In the genomic region with DNA sequence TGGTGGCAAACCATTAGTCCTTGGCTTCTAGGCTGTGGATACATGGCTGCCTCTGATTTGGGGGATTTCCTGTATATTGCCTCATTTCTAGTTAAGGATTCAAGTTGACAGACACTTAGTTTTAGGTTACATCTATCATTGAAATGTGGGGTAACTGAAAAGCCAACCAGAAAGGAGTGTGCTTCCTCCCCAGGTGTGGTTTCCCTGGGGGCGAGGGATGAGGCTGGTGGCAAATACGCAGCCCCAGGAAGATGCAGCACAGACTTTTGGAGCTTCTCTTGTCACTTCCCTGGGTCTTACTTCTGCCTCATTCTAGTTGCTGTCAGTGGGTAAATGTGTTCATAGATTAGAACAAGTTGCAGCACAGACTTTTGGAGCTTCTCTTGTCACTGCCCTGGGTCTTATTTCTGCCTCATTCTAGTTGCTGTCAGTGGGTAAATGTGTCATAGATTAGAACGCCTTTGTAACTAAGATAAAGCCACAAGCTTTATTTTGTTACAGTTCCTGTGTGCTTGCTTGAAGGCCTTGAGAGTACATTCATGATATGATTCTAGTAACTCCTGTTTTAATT, we compare ENCODE assay signal across 1 cellular context.
TF ChIP-seq lines count a peak whose summit lies in the region.

No MANE protein-coding gene starts in this region.

TF ChIP-seq in K562, 482 proteins besides CTCF, POLR2A, EP300 and RAD21 (continued from another document and continues in another):
- TF ChIP-seq, protein P1, sequence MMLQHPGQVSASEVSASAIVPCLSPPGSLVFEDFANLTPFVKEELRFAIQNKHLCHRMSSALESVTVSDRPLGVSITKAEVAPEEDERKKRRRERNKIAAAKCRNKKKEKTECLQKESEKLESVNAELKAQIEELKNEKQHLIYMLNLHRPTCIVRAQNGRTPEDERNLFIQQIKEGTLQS (IDR thresholded peaks at IDR 0.05), result no peak
- TF ChIP-seq, protein P1 (CRISPR knock-in tag; conservative IDR thresholded peaks at IDR 0.05), result no peak
- no peak for TF ChIP-seq ZNF444 (CRISPR knock-in tag; IDR thresholded peaks at IDR 0.05)
- TF ChIP-seq RNF2 (IDR thresholded peaks at IDR 0.05), result no peak
- TF ChIP-seq CBFA2T3 (IDR thresholded peaks at IDR 0.05), result peak; percentile 88
- no peak for TF ChIP-seq TCF7 (IDR thresholded peaks at IDR 0.05; ENCODE audit: borderline replicate concordance)
- TF ChIP-seq STAT5A (IDR thresholded peaks at IDR 0.05; ENCODE audit: borderline replicate concordance, low read length), result peak; percentile 55
- no peak for TF ChIP-seq TOE1 (IDR thresholded peaks at IDR 0.05; ENCODE audit: borderline replicate concordance)
- TF ChIP-seq TOE1 (CRISPR knock-in tag; IDR thresholded peaks at IDR 0.05; ENCODE audit: borderline replicate concordance, low read depth), result no peak
- TF ChIP-seq DPF2 (IDR thresholded peaks at IDR 0.05), result peak; percentile 81
- no peak for TF ChIP-seq SIN3A (IDR thresholded peaks at IDR 0.05; ENCODE audit: borderline replicate concordance in 2 of 2, control insufficient read depth in 1 of 2, low read depth in 2 of 2, low read length in 2 of 2)
- TF ChIP-seq, protein P2, sequence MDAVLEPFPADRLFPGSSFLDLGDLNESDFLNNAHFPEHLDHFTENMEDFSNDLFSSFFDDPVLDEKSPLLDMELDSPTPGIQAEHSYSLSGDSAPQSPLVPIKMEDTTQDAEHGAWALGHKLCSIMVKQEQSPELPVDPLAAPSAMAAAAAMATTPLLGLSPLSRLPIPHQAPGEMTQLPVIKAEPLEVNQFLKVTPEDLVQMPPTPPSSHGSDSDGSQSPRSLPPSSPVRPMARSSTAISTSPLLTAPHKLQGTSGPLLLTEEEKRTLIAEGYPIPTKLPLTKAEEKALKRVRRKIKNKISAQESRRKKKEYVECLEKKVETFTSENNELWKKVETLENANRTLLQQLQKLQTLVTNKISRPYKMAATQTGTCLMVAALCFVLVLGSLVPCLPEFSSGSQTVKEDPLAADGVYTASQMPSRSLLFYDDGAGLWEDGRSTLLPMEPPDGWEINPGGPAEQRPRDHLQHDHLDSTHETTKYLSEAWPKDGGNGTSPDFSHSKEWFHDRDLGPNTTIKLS (IDR thresholded peaks at IDR 0.05; ENCODE audit: borderline replicate concordance, low read depth), result no peak
- TF ChIP-seq TEAD4 (IDR thresholded peaks at IDR 0.05; ENCODE audit: low read length), result peak; percentile 87
- no peak for TF ChIP-seq TEAD4 (CRISPR knock-in tag; IDR thresholded peaks at IDR 0.05; ENCODE audit: borderline replicate concordance)
- TF ChIP-seq, protein P3, sequence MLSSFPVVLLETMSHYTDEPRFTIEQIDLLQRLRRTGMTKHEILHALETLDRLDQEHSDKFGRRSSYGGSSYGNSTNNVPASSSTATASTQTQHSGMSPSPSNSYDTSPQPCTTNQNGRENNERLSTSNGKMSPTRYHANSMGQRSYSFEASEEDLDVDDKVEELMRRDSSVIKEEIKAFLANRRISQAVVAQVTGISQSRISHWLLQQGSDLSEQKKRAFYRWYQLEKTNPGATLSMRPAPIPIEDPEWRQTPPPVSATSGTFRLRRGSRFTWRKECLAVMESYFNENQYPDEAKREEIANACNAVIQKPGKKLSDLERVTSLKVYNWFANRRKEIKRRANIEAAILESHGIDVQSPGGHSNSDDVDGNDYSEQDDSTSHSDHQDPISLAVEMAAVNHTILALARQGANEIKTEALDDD (IDR thresholded peaks at IDR 0.05), result peak; percentile 83; the same call in 1 of the 2 replicates
- peak; percentile 26; the same call in 1 of the 2 replicates for TF ChIP-seq SMARCC2 (IDR thresholded peaks at IDR 0.05; ENCODE audit: low read depth)
- TF ChIP-seq JUND (IDR thresholded peaks at IDR 0.05; ENCODE audit: borderline replicate concordance, low read depth, low read length), result peak; percentile 60
- no peak; the same call in 2 of the 3 replicates for TF ChIP-seq JUND (tag; IDR thresholded peaks at IDR 0.05; ENCODE audit: borderline replicate concordance, low read depth, low read length)
- TF ChIP-seq, protein P4, sequence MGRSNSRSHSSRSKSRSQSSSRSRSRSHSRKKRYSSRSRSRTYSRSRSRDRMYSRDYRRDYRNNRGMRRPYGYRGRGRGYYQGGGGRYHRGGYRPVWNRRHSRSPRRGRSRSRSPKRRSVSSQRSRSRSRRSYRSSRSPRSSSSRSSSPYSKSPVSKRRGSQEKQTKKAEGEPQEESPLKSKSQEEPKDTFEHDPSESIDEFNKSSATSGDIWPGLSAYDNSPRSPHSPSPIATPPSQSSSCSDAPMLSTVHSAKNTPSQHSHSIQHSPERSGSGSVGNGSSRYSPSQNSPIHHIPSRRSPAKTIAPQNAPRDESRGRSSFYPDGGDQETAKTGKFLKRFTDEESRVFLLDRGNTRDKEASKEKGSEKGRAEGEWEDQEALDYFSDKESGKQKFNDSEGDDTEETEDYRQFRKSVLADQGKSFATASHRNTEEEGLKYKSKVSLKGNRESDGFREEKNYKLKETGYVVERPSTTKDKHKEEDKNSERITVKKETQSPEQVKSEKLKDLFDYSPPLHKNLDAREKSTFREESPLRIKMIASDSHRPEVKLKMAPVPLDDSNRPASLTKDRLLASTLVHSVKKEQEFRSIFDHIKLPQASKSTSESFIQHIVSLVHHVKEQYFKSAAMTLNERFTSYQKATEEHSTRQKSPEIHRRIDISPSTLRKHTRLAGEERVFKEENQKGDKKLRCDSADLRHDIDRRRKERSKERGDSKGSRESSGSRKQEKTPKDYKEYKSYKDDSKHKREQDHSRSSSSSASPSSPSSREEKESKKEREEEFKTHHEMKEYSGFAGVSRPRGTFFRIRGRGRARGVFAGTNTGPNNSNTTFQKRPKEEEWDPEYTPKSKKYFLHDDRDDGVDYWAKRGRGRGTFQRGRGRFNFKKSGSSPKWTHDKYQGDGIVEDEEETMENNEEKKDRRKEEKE (IDR thresholded peaks at IDR 0.05; ENCODE audit: borderline replicate concordance in 1 of 2, control insufficient read depth in 1 of 2, low read depth in 2 of 2, low read length in 1 of 2), result no peak
- no peak for TF ChIP-seq FIP1L1 (IDR thresholded peaks at IDR 0.05; ENCODE audit: low read depth, low read length, poor library complexity, severe bottlenecking)
- peak; percentile 82 for TF ChIP-seq ARID1B (IDR thresholded peaks at IDR 0.05)
- TF ChIP-seq HSF4 (CRISPR knock-in tag; IDR thresholded peaks at IDR 0.05; ENCODE audit: borderline replicate concordance), result no peak
- TF ChIP-seq ZNF384 (IDR thresholded peaks at IDR 0.05; ENCODE audit: low read depth, low read length), result no peak
- TF ChIP-seq TAL1 (IDR thresholded peaks at IDR 0.05), result peak; percentile 80
- no peak for TF ChIP-seq MXI1 (IDR thresholded peaks at IDR 0.05; ENCODE audit: low read depth, low read length)
- TF ChIP-seq TCF3 (CRISPR knock-in tag; IDR thresholded peaks at IDR 0.05), result peak; percentile 84
- no peak for TF ChIP-seq ZNF668 (CRISPR knock-in tag; IDR thresholded peaks at IDR 0.05)
- peak; percentile 78 for TF ChIP-seq GATA2 (CRISPR knock-in tag; IDR thresholded peaks at IDR 0.05)
- TF ChIP-seq, protein P5, sequence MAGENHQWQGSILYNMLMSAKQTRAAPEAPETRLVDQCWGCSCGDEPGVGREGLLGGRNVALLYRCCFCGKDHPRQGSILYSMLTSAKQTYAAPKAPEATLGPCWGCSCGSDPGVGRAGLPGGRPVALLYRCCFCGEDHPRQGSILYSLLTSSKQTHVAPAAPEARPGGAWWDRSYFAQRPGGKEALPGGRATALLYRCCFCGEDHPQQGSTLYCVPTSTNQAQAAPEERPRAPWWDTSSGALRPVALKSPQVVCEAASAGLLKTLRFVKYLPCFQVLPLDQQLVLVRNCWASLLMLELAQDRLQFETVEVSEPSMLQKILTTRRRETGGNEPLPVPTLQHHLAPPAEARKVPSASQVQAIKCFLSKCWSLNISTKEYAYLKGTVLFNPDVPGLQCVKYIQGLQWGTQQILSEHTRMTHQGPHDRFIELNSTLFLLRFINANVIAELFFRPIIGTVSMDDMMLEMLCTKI (IDR thresholded peaks at IDR 0.05; ENCODE audit: partially characterized antibody), result no peak
- TF ChIP-seq, protein P6, sequence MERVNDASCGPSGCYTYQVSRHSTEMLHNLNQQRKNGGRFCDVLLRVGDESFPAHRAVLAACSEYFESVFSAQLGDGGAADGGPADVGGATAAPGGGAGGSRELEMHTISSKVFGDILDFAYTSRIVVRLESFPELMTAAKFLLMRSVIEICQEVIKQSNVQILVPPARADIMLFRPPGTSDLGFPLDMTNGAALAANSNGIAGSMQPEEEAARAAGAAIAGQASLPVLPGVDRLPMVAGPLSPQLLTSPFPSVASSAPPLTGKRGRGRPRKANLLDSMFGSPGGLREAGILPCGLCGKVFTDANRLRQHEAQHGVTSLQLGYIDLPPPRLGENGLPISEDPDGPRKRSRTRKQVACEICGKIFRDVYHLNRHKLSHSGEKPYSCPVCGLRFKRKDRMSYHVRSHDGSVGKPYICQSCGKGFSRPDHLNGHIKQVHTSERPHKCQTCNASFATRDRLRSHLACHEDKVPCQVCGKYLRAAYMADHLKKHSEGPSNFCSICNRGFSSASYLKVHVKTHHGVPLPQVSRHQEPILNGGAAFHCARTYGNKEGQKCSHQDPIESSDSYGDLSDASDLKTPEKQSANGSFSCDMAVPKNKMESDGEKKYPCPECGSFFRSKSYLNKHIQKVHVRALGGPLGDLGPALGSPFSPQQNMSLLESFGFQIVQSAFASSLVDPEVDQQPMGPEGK (CRISPR knock-in tag; IDR thresholded peaks at IDR 0.05; ENCODE audit: borderline replicate concordance), result no peak
- TF ChIP-seq ZKSCAN3 (CRISPR knock-in tag; IDR thresholded peaks at IDR 0.05), result no peak
- TF ChIP-seq SRF (CRISPR knock-in tag; IDR thresholded peaks at IDR 0.05), result no peak
- no peak for TF ChIP-seq GABPB2 (CRISPR knock-in tag; conservative IDR thresholded peaks at IDR 0.05)
- TF ChIP-seq TRIM24 (IDR thresholded peaks at IDR 0.05), result peak; percentile 57 to 61; a peak in 3 of 4 replicates
- TF ChIP-seq KLF16 (IDR thresholded peaks at IDR 0.05), result peak; percentile 65; the same call in 1 of the 2 replicates
- no peak for TF ChIP-seq CAMTA2 (CRISPR knock-in tag; conservative IDR thresholded peaks at IDR 0.05)
- TF ChIP-seq MIER1 (IDR thresholded peaks at IDR 0.05; ENCODE audit: low read depth), result no peak
- TF ChIP-seq NCOR1 (IDR thresholded peaks at IDR 0.05), result peak; percentile 59
- no peak for TF ChIP-seq EP400 (IDR thresholded peaks at IDR 0.05)
- no peak for TF ChIP-seq MAFF (IDR thresholded peaks at IDR 0.05; ENCODE audit: low read length)
- TF ChIP-seq MEIS2 (IDR thresholded peaks at IDR 0.05; ENCODE audit: partially characterized antibody), result peak; percentile 70
- TF ChIP-seq FOXK2 (conservative IDR thresholded peaks at IDR 0.05 in 1 of 2, IDR thresholded peaks at IDR 0.05 in 1 of 2; ENCODE audit: low read depth in 2 of 2), result 0 out of 4 replicates have a peak, but pooled peaks of 1 of the 2 experiments have one; percentile 15
- TF ChIP-seq ZNF41 (CRISPR knock-in tag; conservative IDR thresholded peaks at IDR 0.05), result no peak
- TF ChIP-seq, protein P7, sequence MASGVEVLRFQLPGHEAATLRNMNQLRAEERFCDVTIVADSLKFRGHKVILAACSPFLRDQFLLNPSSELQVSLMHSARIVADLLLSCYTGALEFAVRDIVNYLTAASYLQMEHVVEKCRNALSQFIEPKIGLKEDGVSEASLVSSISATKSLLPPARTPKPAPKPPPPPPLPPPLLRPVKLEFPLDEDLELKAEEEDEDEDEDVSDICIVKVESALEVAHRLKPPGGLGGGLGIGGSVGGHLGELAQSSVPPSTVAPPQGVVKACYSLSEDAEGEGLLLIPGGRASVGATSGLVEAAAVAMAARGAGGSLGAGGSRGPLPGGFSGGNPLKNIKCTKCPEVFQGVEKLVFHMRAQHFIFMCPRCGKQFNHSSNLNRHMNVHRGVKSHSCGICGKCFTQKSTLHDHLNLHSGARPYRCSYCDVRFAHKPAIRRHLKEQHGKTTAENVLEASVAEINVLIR (CRISPR knock-in tag; IDR thresholded peaks at IDR 0.05), result no peak
- no peak for TF ChIP-seq ZNF707 (CRISPR knock-in tag; conservative IDR thresholded peaks at IDR 0.05)
- TF ChIP-seq, protein P8, sequence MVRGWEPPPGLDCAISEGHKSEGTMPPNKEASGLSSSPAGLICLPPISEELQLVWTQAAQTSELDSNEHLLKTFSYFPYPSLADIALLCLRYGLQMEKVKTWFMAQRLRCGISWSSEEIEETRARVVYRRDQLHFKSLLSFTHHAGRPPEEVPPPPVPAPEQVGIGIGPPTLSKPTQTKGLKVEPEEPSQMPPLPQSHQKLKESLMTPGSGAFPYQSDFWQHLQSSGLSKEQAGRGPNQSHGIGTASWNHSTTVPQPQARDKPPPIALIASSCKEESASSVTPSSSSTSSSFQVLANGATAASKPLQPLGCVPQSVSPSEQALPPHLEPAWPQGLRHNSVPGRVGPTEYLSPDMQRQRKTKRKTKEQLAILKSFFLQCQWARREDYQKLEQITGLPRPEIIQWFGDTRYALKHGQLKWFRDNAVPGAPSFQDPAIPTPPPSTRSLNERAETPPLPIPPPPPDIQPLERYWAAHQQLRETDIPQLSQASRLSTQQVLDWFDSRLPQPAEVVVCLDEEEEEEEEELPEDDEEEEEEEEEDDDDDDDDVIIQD (CRISPR knock-in tag; IDR thresholded peaks at IDR 0.05), result no peak
- no peak for TF ChIP-seq NR2F6 (CRISPR knock-in tag; IDR thresholded peaks at IDR 0.05)
- TF ChIP-seq, protein P9, sequence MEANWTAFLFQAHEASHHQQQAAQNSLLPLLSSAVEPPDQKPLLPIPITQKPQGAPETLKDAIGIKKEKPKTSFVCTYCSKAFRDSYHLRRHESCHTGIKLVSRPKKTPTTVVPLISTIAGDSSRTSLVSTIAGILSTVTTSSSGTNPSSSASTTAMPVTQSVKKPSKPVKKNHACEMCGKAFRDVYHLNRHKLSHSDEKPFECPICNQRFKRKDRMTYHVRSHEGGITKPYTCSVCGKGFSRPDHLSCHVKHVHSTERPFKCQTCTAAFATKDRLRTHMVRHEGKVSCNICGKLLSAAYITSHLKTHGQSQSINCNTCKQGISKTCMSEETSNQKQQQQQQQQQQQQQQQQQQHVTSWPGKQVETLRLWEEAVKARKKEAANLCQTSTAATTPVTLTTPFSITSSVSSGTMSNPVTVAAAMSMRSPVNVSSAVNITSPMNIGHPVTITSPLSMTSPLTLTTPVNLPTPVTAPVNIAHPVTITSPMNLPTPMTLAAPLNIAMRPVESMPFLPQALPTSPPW (CRISPR knock-in tag; IDR thresholded peaks at IDR 0.05), result 0 out of 2 replicates have a peak, but pooled peaks have one; percentile 14
- TF ChIP-seq ZNF584 (CRISPR knock-in tag; IDR thresholded peaks at IDR 0.05; ENCODE audit: low read depth), result no peak
- no peak for TF ChIP-seq ARID2 (IDR thresholded peaks at IDR 0.05)
- no peak for TF ChIP-seq KAT7 (CRISPR knock-in tag; IDR thresholded peaks at IDR 0.05; ENCODE audit: borderline replicate concordance)
- TF ChIP-seq PTTG1 (tag; IDR thresholded peaks at IDR 0.05; ENCODE audit: low read depth), result no peak
- TF ChIP-seq HLTF (IDR thresholded peaks at IDR 0.05), result no peak
- peak; percentile 81 for TF ChIP-seq CBFA2T2 (conservative IDR thresholded peaks at IDR 0.05)
